ENCODE assay signal across 8 cellular contexts in the genomic region with DNA sequence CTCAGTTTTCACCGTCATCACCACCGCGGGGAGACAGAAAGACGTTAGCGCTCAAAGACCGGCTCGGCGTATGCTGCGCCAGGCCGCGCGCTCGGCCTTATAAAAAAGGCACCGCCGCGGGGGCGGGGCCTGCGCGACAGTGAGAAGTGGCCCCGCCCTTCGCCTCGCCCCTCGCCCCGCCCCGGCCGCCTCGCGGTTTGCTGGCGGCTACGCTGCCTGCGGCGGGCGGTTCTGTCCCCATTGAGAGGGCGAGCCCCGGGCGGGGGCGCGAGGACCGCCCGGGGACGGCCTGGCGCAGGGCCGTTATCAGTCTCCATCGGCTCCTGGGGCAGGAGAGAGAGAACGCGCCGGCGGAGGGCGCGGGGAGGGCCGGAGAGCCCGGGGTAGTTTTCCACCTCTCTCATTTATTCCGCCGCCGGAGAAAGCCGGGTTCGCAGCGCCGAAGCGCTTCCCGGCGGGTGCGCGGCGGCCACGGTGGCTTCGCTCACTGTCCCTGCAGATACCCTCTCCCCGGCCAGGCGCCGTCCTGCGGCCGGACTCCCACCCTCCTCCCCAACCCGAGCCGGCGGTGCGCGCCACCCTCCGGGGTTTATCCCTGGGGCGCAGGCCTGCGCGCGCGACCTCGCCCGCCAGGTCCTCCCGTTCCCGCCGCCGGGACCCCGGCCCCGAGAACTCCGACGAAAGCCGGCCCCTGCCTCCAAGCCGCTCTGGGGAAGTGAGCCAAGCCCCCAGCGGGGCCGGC.
A peak's percentile ranks its signal among the peaks of the same experiment; 100 is the strongest.
DNase-seq lines count a peak whose midpoint lies in the region; ATAC-seq and TF ChIP-seq lines count a peak whose summit lies in the region.

No MANE protein-coding gene starts in this region.

- CTCF ChIA-PET in activated CD4-positive, alpha-beta memory T cell treated with anti-CD3 and anti-CD28 coated beads, Interleukin-2, amount 10 ng/mL, durations not matched to agents 7 days and 5 days (lab: Charles Lee), result interaction anchor here (0.6 to 2.0 kb wide), 5 partner anchors 163 to 647 kb away, joined by 3 to 45 read pairs (median 5); no protein-coding TSS in a partner anchor

- peak; percentile 93 for DNase-seq in CD14-positive monocyte (ENCODE audit: low spot score)
- DNase-seq in NCI-H748 (lab: John Stamatoyannopoulos, UW; ENCODE audit: unreplicated experiment), result peak; percentile 94
- peak; percentile 93 for DNase-seq in activated CD4-positive, alpha-beta memory T cell treated with anti-CD3 and anti-CD28 coated beads, Interleukin-2, amount 10 ng/mL, durations not matched to agents 7 days and 5 days
- DNase-seq in dorsolateral prefrontal cortex, result peak; percentile 93 to 98 (median 96)
- peak; percentile 96 for DNase-seq in lower lobe of right lung
- DNase-seq in stimulated activated CD4-positive, alpha-beta T cell treated with anti-CD3 and anti-CD28 coated beads, TNF-alpha, amount 100 ng/mL, for 1 hour (ENCODE audit: low read depth in 3 of 3, low spot score in 1 of 3), result peak; percentile 84 to 97 (median 94)

- peak overlapping the region; percentile 100 for H3K4me3 Mint-ChIP-seq in CD14-positive monocyte
- H3K4me3 Mint-ChIP-seq in activated CD4-positive, alpha-beta memory T cell treated with anti-CD3 and anti-CD28 coated beads, Interleukin-2, amount 10 ng/mL, durations not matched to agents 7 days and 5 days, result peak overlapping the region; percentile 87

- H3K4me3 ChIP-seq in dorsolateral prefrontal cortex, result peak overlapping the region; percentile 61 to 98 (median 86)
- H3K4me3 ChIP-seq in lower lobe of right lung, result peak overlapping the region; percentile 67

- H3K36me3 ChIP-seq in lower lobe of right lung, result peaks cover 39% of the 10 kb centered on the region

- POLR2A ChIA-PET in activated CD4-positive, alpha-beta memory T cell treated with anti-CD3 and anti-CD28 coated beads, Interleukin-2, amount 10 ng/mL, durations not matched to agents 7 days and 5 days (lab: Charles Lee), result interaction anchor here (1.0 to 1.6 kb wide), 4 partner anchors 67 to 467 kb away, joined by 3 to 17 read pairs (median 4); no protein-coding TSS in a partner anchor

- no peak for TF ChIP-seq CTCF in CD14-positive monocyte (IDR thresholded peaks at IDR 0.05)
- peak in 29 of 56 donors; percentile 1 to 45 (median 20) for TF ChIP-seq CTCF in dorsolateral prefrontal cortex (IDR thresholded peaks at IDR 0.05 in 54 of 56, conservative IDR thresholded peaks at IDR 0.05 in 2 of 56; ENCODE audit: low read depth in 1 of 56, partially characterized antibody in 56 of 56)
- TF ChIP-seq CTCF in lower lobe of right lung (IDR thresholded peaks at IDR 0.05), result no peak

- H3K9me3 Mint-ChIP-seq in CD14-positive monocyte, result peaks cover 0 to 3% (median 0%) of the 10 kb centered on the region in 7 donors
- no peaks in the 10 kb centered on the region for H3K9me3 Mint-ChIP-seq in activated CD4-positive, alpha-beta memory T cell treated with anti-CD3 and anti-CD28 coated beads, Interleukin-2, amount 10 ng/mL, durations not matched to agents 7 days and 5 days

- H3K4me1 Mint-ChIP-seq in CD14-positive monocyte, result peaks cover 58% of the 10 kb centered on the region
- peaks cover 67% of the 10 kb centered on the region for H3K4me1 Mint-ChIP-seq in activated CD4-positive, alpha-beta memory T cell treated with anti-CD3 and anti-CD28 coated beads, Interleukin-2, amount 10 ng/mL, durations not matched to agents 7 days and 5 days

- ATAC-seq in GM19372 (IDR thresholded peaks at IDR 0.05; ENCODE audit: low read depth, unreplicated experiment) (peak; percentile 68), HG03520 (IDR thresholded peaks at IDR 0.05; ENCODE audit: unreplicated experiment) (peak; percentile 69), lower lobe of right lung (peak; percentile 92 to 96)

- intact Hi-C loops in CD14-positive monocyte (cut with micrococcal nuclease) (loop anchor here (2.0 to 10.0 kb wide), 9 partner anchors 42 to 647 kb away; no protein-coding TSS in a partner anchor), dorsolateral prefrontal cortex (cut with DNase I) (loop anchor here (1.0 to 10.0 kb wide), 10 partner anchors 142 to 707 kb away; no protein-coding TSS in a partner anchor), lower lobe of right lung (cut with DNase I) (loop anchor here (5.0 kb wide), 2 partner anchors 467 to 647 kb away; no protein-coding TSS in a partner anchor)

- peak overlapping the region; percentile 97 to 100 (median 99) for H3K27ac Mint-ChIP-seq in CD14-positive monocyte
- H3K27ac Mint-ChIP-seq in activated CD4-positive, alpha-beta memory T cell treated with anti-CD3 and anti-CD28 coated beads, Interleukin-2, amount 10 ng/mL, durations not matched to agents 7 days and 5 days, result peak overlapping the region; percentile 96

- peak overlapping the region; percentile 88 to 100 (median 99) for H3K27ac ChIP-seq in dorsolateral prefrontal cortex
- peak overlapping the region; percentile 99 for H3K27ac ChIP-seq in lower lobe of right lung

- H3K36me3 Mint-ChIP-seq in CD14-positive monocyte, result peaks cover 50 to 53% of the 10 kb centered on the region in 2 donors
- peaks cover 49% of the 10 kb centered on the region for H3K36me3 Mint-ChIP-seq in activated CD4-positive, alpha-beta memory T cell treated with anti-CD3 and anti-CD28 coated beads, Interleukin-2, amount 10 ng/mL, durations not matched to agents 7 days and 5 days (ENCODE audit: low read depth)

- H3K27me3 ChIP-seq in dorsolateral prefrontal cortex (no peaks in the 10 kb centered on the region), lower lobe of right lung (ENCODE audit: low read depth) (no peaks in the 10 kb centered on the region)

- no peaks in the 10 kb centered on the region for H3K9me3 ChIP-seq in lower lobe of right lung

- peaks cover 2 to 4% (median 2%) of the 10 kb centered on the region in 3 donors for H3K27me3 Mint-ChIP-seq in CD14-positive monocyte (ENCODE audit: low read depth in 3 of 3)
- H3K27me3 Mint-ChIP-seq in activated CD4-positive, alpha-beta memory T cell treated with anti-CD3 and anti-CD28 coated beads, Interleukin-2, amount 10 ng/mL, durations not matched to agents 7 days and 5 days, result no peaks in the 10 kb centered on the region

- H3K4me1 ChIP-seq in lower lobe of right lung, result peaks cover 69% of the 10 kb centered on the region

Comparison
In these comparisons a context has a peak if more than half of its experiments do, and no peak if none do; other contexts are left out.
1. Peak in every context shown above with its lines: DNase-seq, ATAC-seq, H3K4me3 ChIP-seq and H3K27ac ChIP-seq.
2. CTCF ChIP-seq: peak in dorsolateral prefrontal cortex (29 of 56); none in CD14-positive monocyte (single experiment) and lower lobe of right lung (single experiment).